8 cellular contexts compared by ENCODE assay signal in the genomic region with DNA sequence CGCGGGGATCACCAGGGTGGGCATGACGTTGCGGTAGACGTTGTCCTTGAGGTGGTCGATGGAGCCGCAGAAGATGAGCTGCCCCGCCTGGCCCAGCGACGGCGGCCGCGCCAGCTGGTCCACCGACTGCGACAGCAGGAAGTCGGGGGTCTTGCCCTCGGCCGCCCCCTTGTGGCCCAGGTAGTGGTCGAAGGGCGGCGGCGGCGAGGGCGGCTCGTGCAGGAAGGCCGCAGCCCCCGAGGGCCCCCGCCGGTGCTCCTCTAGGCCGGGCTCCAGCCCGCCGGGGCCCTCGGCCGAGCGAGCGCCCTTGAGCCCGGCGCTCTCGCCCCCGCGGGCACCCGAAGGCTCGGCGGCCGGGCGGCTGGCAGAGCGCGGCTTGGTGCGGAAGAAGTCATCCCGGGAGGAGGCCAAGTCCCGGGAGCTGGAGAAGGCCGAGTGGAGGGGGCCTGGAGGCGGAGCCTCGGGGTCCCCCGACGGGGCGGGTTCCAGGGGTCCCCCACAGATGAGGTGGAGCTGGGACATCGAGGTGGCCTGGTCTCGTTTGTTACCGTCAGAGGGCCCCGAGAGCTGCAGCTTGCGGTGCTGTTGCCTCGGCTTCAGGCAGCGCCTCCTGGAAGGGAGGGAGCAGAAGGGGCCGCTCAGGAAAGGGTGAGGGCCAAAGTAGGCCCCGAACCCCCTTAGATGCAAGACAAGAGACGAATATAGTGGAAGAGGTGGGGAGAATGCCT. TPM values are rescaled to one million over a fixed set of nuclear protein-coding genes. Genes with fewer than 3 reads are reported as not detected.
DNase-seq lines count a peak whose midpoint lies in the region; TF ChIP-seq lines count a peak whose summit lies in the region.

No MANE protein-coding gene starts in this region.

- no peak overlapping the region for H3K9ac ChIP-seq in HUES48 (ENCODE audit: low read depth, low read length)

- TF ChIP-seq CTCF in ascending aorta (IDR thresholded peaks at IDR 0.05), result no peak

- H3K4me3 ChIP-seq in HUES48 (ENCODE audit: low read depth, low read length), result peak overlapping the region; percentile 61; the same call in 1 of the 2 replicates
- H3K4me3 ChIP-seq in ascending aorta, result peak overlapping the region in 1 of 2 donors; percentile 33

- H3K4me1 ChIP-seq in HUES48 (ENCODE audit: control insufficient read depth, insufficient read depth, low read length), result no peaks in the 10 kb centered on the region
- H3K4me1 ChIP-seq in ascending aorta, result no peaks in the 10 kb centered on the region

- no peaks in the 10 kb centered on the region for H3K27me3 ChIP-seq in HUES48 (ENCODE audit: control insufficient read depth, insufficient read depth, low read length)
- H3K27me3 ChIP-seq in ascending aorta, result no peaks in the 10 kb centered on the region

- DNase-seq in activated CD8-positive, alpha-beta memory T cell treated with anti-CD3 and anti-CD28 coated beads, Interleukin-2, amount 50 U/mL, for 1 hour (ENCODE audit: extremely low read depth), result peak; percentile 22
- DNase-seq in germinal center (ENCODE audit: low spot score) (peak; percentile 85), T1000 (lab: John Stamatoyannopoulos, UW) (no peak), NCI-H2107 (lab: John Stamatoyannopoulos, UW) (no peak), DMS53 treated with DMSO at 0.1 percent for 48 hours (lab: John Stamatoyannopoulos, UW; ENCODE audit: unreplicated experiment) (no peak), ascending aorta (ENCODE audit: low spot score in 2 of 2) (no peak)
- peak; percentile 58 for DNase-seq in stimulated activated CD4-positive, alpha-beta T cell treated with anti-CD3 and anti-CD28 coated beads, Interleukin-4, amount 100 ng/mL, for 24 hours

- intact Hi-C loops in ascending aorta (cut with DNase I), result no loop called here

- H3K9me3 ChIP-seq in HUES48 (ENCODE audit: control insufficient read depth, insufficient read depth, low read length) (no peaks in the 10 kb centered on the region), ascending aorta (no peaks in the 10 kb centered on the region)

- H3K27ac ChIP-seq in HUES48 (ENCODE audit: low read depth, low read length) (no peak overlapping the region), ascending aorta (no peak overlapping the region)

- peaks cover 29% of the 10 kb centered on the region for H3K36me3 ChIP-seq in HUES48 (ENCODE audit: control insufficient read depth, insufficient read depth, low read length)
- peaks cover 24 to 32% of the 10 kb centered on the region in 2 donors for H3K36me3 ChIP-seq in ascending aorta

RNA-seq across cellular contexts. Expression of gene FAM171A2, which starts 8.9 kb away (rescaled TPM):
- 1.7 TPM for total RNA-seq in ascending aorta

RNA-seq across cellular contexts. Expression of gene GRN, which starts 9.6 kb away (rescaled TPM):
- 430 TPM for total RNA-seq in ascending aorta

RNA-seq across cellular contexts. Expression of gene SLC25A39, which starts 30.1 kb away (rescaled TPM):
- total RNA-seq in ascending aorta, result 182 TPM

RNA-seq across cellular contexts. Expression of gene ITGA2B, which starts 34.7 kb away (rescaled TPM):
- total RNA-seq in ascending aorta, result not detected

RNA-seq across cellular contexts. Expression of gene RUNDC3A, which starts 46.3 kb away (rescaled TPM):
- total RNA-seq in ascending aorta, result not detected

Comparison
In these comparisons a context has a peak if more than half of its experiments do, and no peak if none do; other contexts are left out.
1. DNase-seq: peak in activated CD8-positive, alpha-beta memory T cell treated with anti-CD3 and anti-CD28 coated beads, Interleukin-2, amount 50 U/mL, for 1 hour (single experiment), germinal center (single experiment) and stimulated activated CD4-positive, alpha-beta T cell treated with anti-CD3 and anti-CD28 coated beads, Interleukin-4, amount 100 ng/mL, for 24 hours (single experiment); none in T1000 (single experiment), NCI-H2107 (single experiment), DMS53 treated with DMSO at 0.1 percent for 48 hours (single experiment) and ascending aorta (0 of 2).